ENCODE assay signal across 1 cellular context in genomic region chr9:91360551-91361293, GRCh38.
TF ChIP-seq lines count a peak whose summit lies in the region.

No MANE protein-coding gene starts in this region.

TF ChIP-seq in HepG2, 621 proteins besides CTCF, POLR2A, EP300 and RAD21 (continued from another document):
- TF ChIP-seq ZNF142 (CRISPR knock-in tag; IDR thresholded peaks at IDR 0.05) = 0 out of 2 replicates have a peak, but pooled peaks have one; percentile 2
- no peak for TF ChIP-seq ZNF781 (CRISPR knock-in tag; IDR thresholded peaks at IDR 0.05; ENCODE audit: borderline replicate concordance, not compliant biosample characterization)
- TF ChIP-seq ZNF552 (CRISPR knock-in tag; IDR thresholded peaks at IDR 0.05; ENCODE audit: borderline replicate concordance) = no peak
- TF ChIP-seq ZNF235 (CRISPR knock-in tag; IDR thresholded peaks at IDR 0.05; ENCODE audit: borderline replicate concordance) = no peak
- TF ChIP-seq IRF2 (CRISPR knock-in tag; IDR thresholded peaks at IDR 0.05) = no peak
- TF ChIP-seq, protein P1, sequence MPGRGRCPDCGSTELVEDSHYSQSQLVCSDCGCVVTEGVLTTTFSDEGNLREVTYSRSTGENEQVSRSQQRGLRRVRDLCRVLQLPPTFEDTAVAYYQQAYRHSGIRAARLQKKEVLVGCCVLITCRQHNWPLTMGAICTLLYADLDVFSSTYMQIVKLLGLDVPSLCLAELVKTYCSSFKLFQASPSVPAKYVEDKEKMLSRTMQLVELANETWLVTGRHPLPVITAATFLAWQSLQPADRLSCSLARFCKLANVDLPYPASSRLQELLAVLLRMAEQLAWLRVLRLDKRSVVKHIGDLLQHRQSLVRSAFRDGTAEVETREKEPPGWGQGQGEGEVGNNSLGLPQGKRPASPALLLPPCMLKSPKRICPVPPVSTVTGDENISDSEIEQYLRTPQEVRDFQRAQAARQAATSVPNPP (CRISPR knock-in tag; IDR thresholded peaks at IDR 0.05) = 0 out of 2 replicates have a peak, but pooled peaks have one; percentile 1
- TF ChIP-seq MAFK (conservative IDR thresholded peaks at IDR 0.05 in 1 of 2, IDR thresholded peaks at IDR 0.05 in 1 of 2; ENCODE audit: low read length in 2 of 2) = 0 out of 4 replicates have a peak, but pooled peaks of 1 of the 2 experiments have one; percentile 0
- no peak for TF ChIP-seq MEF2D (CRISPR knock-in tag; IDR thresholded peaks at IDR 0.05)
- TF ChIP-seq ZNF572 (CRISPR knock-in tag; IDR thresholded peaks at IDR 0.05) = no peak
- no peak for TF ChIP-seq ZNF746 (CRISPR knock-in tag; IDR thresholded peaks at IDR 0.05)
- TF ChIP-seq MAFF (IDR thresholded peaks at IDR 0.05; ENCODE audit: low read depth, low read length) = no peak
- TF ChIP-seq ZNF704 (CRISPR knock-in tag; IDR thresholded peaks at IDR 0.05; ENCODE audit: borderline replicate concordance) = no peak
- TF ChIP-seq TP53 (CRISPR knock-in tag; conservative IDR thresholded peaks at IDR 0.05) = 0 out of 2 replicates have a peak, but pooled peaks have one; percentile 17
- no peak for TF ChIP-seq ZNF34 (CRISPR knock-in tag; IDR thresholded peaks at IDR 0.05; ENCODE audit: borderline replicate concordance)
- TF ChIP-seq MXD4 (CRISPR knock-in tag; IDR thresholded peaks at IDR 0.05) = no peak
- TF ChIP-seq MXD1 (CRISPR knock-in tag; IDR thresholded peaks at IDR 0.05) = no peak
- peak; percentile 69; the same call in 1 of the 2 replicates for TF ChIP-seq ZNF816 (CRISPR knock-in tag; IDR thresholded peaks at IDR 0.05; ENCODE audit: borderline replicate concordance)
- TF ChIP-seq, protein P2, sequence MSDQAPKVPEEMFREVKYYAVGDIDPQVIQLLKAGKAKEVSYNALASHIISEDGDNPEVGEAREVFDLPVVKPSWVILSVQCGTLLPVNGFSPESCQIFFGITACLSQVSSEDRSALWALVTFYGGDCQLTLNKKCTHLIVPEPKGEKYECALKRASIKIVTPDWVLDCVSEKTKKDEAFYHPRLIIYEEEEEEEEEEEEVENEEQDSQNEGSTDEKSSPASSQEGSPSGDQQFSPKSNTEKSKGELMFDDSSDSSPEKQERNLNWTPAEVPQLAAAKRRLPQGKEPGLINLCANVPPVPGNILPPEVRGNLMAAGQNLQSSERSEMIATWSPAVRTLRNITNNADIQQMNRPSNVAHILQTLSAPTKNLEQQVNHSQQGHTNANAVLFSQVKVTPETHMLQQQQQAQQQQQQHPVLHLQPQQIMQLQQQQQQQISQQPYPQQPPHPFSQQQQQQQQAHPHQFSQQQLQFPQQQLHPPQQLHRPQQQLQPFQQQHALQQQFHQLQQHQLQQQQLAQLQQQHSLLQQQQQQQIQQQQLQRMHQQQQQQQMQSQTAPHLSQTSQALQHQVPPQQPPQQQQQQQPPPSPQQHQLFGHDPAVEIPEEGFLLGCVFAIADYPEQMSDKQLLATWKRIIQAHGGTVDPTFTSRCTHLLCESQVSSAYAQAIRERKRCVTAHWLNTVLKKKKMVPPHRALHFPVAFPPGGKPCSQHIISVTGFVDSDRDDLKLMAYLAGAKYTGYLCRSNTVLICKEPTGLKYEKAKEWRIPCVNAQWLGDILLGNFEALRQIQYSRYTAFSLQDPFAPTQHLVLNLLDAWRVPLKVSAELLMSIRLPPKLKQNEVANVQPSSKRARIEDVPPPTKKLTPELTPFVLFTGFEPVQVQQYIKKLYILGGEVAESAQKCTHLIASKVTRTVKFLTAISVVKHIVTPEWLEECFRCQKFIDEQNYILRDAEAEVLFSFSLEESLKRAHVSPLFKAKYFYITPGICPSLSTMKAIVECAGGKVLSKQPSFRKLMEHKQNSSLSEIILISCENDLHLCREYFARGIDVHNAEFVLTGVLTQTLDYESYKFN (CRISPR knock-in tag; conservative IDR thresholded peaks at IDR 0.05) = 0 out of 2 replicates have a peak, but pooled peaks have one; percentile 5
- TF ChIP-seq POGZ (CRISPR knock-in tag; IDR thresholded peaks at IDR 0.05) = no peak
- TF ChIP-seq XBP1 (CRISPR knock-in tag; IDR thresholded peaks at IDR 0.05) = 0 out of 2 replicates have a peak, but pooled peaks have one; percentile 37
- no peak for TF ChIP-seq ZFP37 (CRISPR knock-in tag; IDR thresholded peaks at IDR 0.05; ENCODE audit: borderline replicate concordance)
- TF ChIP-seq REL (CRISPR knock-in tag; conservative IDR thresholded peaks at IDR 0.05) = peak; percentile 29; the same call in 1 of the 2 replicates
- no peak for TF ChIP-seq MYPOP (CRISPR knock-in tag; IDR thresholded peaks at IDR 0.05)
